Comparison of ENCODE assay signal across 9 cellular contexts in the genomic region with DNA sequence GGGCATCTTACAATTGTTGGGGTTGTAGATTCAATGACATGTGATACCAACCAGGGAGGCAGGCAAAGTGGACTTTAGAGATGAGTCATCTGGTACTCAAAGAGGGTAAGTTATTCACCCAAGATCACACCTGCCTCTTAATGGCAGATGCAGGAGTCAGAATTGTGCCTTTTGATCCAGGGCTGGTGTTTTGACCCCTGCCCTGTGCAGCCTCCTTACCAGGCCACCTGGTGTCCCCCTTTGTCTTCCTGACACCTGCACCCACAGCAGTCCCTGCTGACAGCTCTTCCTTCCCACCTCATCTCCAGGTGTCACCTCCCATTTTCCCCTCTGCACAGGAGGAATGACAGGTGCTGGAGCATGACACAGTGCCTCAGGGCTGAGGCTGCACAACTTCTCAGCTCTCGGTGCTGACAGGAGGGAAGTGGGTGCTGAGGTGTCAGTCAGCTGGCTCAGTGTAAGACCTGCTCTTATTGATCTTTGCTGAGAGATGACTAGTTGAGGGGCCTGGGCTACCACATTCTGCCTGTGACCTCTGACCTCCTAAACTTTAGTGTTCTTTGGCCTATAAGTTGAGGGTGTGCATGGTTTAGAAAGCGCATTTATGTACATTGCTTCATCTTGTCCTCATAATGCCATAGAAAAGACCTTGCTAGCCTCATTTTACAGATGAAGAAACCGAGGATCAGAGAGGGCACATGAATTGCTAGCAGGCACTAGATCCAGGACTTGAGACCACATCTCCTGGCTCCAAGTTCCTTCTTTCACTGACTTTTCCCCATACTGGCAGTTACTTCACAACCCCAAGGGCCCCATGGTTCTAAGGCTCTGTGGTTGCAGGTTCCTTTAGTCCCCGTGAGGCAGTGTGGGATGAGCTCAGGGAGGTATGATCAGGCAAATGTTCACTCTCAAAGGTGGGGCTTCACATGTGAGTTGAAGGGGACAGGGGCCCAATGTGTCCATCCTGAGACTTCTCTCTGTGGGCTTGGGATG. TPM values are rescaled to one million over a fixed set of nuclear protein-coding genes. Genes with fewer than 3 reads are reported as not detected.
DNase-seq lines count a peak whose midpoint lies in the region; ATAC-seq, FAIRE-seq and TF ChIP-seq lines count a peak whose summit lies in the region.
"Had no signal": no experiment of that assay in that cellular context is flagged by ENCODE, and none has a peak within 500 bp of the region (broad histone marks: within the 10 kb centered on the region; RNA-seq: fewer than 3 reads in every experiment).

No MANE protein-coding gene starts in this region.

- H3K4me3 Mint-ChIP-seq in endodermal cell, result no peak overlapping the region
- H3K4me3 Mint-ChIP-seq in activated naive CD4-positive, alpha-beta T cell treated with anti-CD3 and anti-CD28 coated beads for 36 hours, result no peak overlapping the region
- H3K4me3 Mint-ChIP-seq in progenitor cell of endocrine pancreas (ENCODE audit: low read depth), result no peak overlapping the region

- no peak for DNase-seq in GM18507 (ENCODE audit: extremely low spot score, insufficient read length, low read depth)
- no peak for DNase-seq in endodermal cell
- DNase-seq in activated naive CD4-positive, alpha-beta T cell treated with anti-CD3 and anti-CD28 coated beads for 36 hours, result no peak
- DNase-seq in A172 (ENCODE audit: low spot score), result no peak
- DNase-seq in progenitor cell of endocrine pancreas (ENCODE audit: low spot score, unreplicated experiment), result no peak
- no peak for DNase-seq in GM20000 (ENCODE audit: low spot score)

- CTCF ChIA-PET in activated naive CD4-positive, alpha-beta T cell treated with anti-CD3 and anti-CD28 coated beads for 36 hours (lab: Charles Lee), result no interaction called here

- H3K4me3 ChIP-seq in KMS-11 (IDR thresholded peaks at IDR 0.05; ENCODE audit: insufficient read depth, low read depth, low read length) (no peak overlapping the region), endodermal cell (ENCODE audit: low read length) (no peak overlapping the region)

- H3K79me2 ChIP-seq in KMS-11 (ENCODE audit: insufficient read depth, low read depth), result no peaks in the 10 kb centered on the region

- 91 to 92% methylated on average over 2 to 4 of the region's 4 CpGs for WGBS in endodermal cell (ENCODE audit: insufficient coverage in 1 of 2, insufficient read length in 1 of 2), 2 experiments

- peak; percentile 26; the same call in 1 of the 2 replicates for TF ChIP-seq CTCF in KMS-11 (conservative IDR thresholded peaks at IDR 0.05; ENCODE audit: low read depth, low read length)
- peak; percentile 46 for TF ChIP-seq CTCF in endodermal cell (conservative IDR thresholded peaks at IDR 0.05)
- TF ChIP-seq CTCF in progenitor cell of endocrine pancreas (IDR thresholded peaks at IDR 0.05; ENCODE audit: unreplicated experiment), result no peak
- TF ChIP-seq CTCF in GM20000 (IDR thresholded peaks at IDR 0.05; ENCODE audit: extremely low read depth, missing control alignments), result no peak

- H2AFZ ChIP-seq in KMS-11 (ENCODE audit: low read depth), result no peak overlapping the region

- no peaks in the 10 kb centered on the region for H3K9me3 ChIP-seq in endodermal cell (ENCODE audit: control insufficient read depth, low read length)

- peak overlapping the region; percentile 13; the same call in 1 of the 2 replicates for H3K27ac ChIP-seq in KMS-11
- H3K27ac ChIP-seq in endodermal cell (ENCODE audit: low read depth, low read length), result no peak overlapping the region

- no peaks in the 10 kb centered on the region for H3K36me3 ChIP-seq in KMS-11 (ENCODE audit: insufficient read depth)
- no peaks in the 10 kb centered on the region for H3K36me3 ChIP-seq in endodermal cell (ENCODE audit: control insufficient read depth, insufficient read depth, low read length)

- H3K9me3 Mint-ChIP-seq in endodermal cell, result no peaks in the 10 kb centered on the region
- H3K9me3 Mint-ChIP-seq in activated naive CD4-positive, alpha-beta T cell treated with anti-CD3 and anti-CD28 coated beads for 36 hours, result no peaks in the 10 kb centered on the region
- H3K9me3 Mint-ChIP-seq in progenitor cell of endocrine pancreas (ENCODE audit: low read depth), result no peaks in the 10 kb centered on the region

- H3K27me3 ChIP-seq in KMS-11 (ENCODE audit: insufficient read depth, low read depth), result no peaks in the 10 kb centered on the region
- H3K27me3 ChIP-seq in endodermal cell (ENCODE audit: control insufficient read depth, insufficient read depth, low read length, poor library complexity, severe bottlenecking), result peaks cover 71% of the 10 kb centered on the region

- H3K4me1 ChIP-seq in KMS-11 (ENCODE audit: low read depth, poor library complexity, severe bottlenecking), result peaks cover 29% of the 10 kb centered on the region
- H3K4me1 ChIP-seq in endodermal cell (ENCODE audit: control insufficient read depth, insufficient read depth, low read length), result peaks cover 4% of the 10 kb centered on the region

- H4K20me1 ChIP-seq in KMS-11 (ENCODE audit: insufficient read depth), result no peaks in the 10 kb centered on the region

- peak; percentile 63 for ATAC-seq in GM21717 (IDR thresholded peaks at IDR 0.05; ENCODE audit: unreplicated experiment)
- ATAC-seq: HCT116 had no signal

- H3K36me3 Mint-ChIP-seq in endodermal cell (ENCODE audit: low read depth), result no peaks in the 10 kb centered on the region
- no peaks in the 10 kb centered on the region for H3K36me3 Mint-ChIP-seq in activated naive CD4-positive, alpha-beta T cell treated with anti-CD3 and anti-CD28 coated beads for 36 hours (ENCODE audit: low read depth)
- H3K36me3 Mint-ChIP-seq in progenitor cell of endocrine pancreas (ENCODE audit: insufficient read depth), result no peaks in the 10 kb centered on the region

- H3K27me3 Mint-ChIP-seq in endodermal cell (ENCODE audit: insufficient read depth) (peaks cover 72% of the 10 kb centered on the region), progenitor cell of endocrine pancreas (peaks cover 52% of the 10 kb centered on the region)
- peaks cover 5% of the 10 kb centered on the region for H3K27me3 Mint-ChIP-seq in activated naive CD4-positive, alpha-beta T cell treated with anti-CD3 and anti-CD28 coated beads for 36 hours (ENCODE audit: low read depth)

- peak; percentile 92 for FAIRE-seq in GM18507 (lab: Jason Lieb, UNC)

- H3K9ac ChIP-seq in KMS-11 (no peak overlapping the region), endodermal cell (ENCODE audit: extremely low read depth, low read length, poor library complexity, severe bottlenecking) (no peak overlapping the region)

- peak overlapping the region; percentile 27; the same call in 1 of the 2 replicates for H3K4me2 ChIP-seq in KMS-11

- no peak overlapping the region for H3K27ac Mint-ChIP-seq in endodermal cell
- H3K27ac Mint-ChIP-seq in activated naive CD4-positive, alpha-beta T cell treated with anti-CD3 and anti-CD28 coated beads for 36 hours, result no peak overlapping the region
- H3K27ac Mint-ChIP-seq in progenitor cell of endocrine pancreas, result no peak overlapping the region

- H3K4me1 Mint-ChIP-seq in endodermal cell (peaks cover 10% of the 10 kb centered on the region), progenitor cell of endocrine pancreas (ENCODE audit: low read depth) (peaks cover 2% of the 10 kb centered on the region)
- H3K4me1 Mint-ChIP-seq in activated naive CD4-positive, alpha-beta T cell treated with anti-CD3 and anti-CD28 coated beads for 36 hours (ENCODE audit: low read depth), result no peaks in the 10 kb centered on the region

- intact Hi-C loops in activated naive CD4-positive, alpha-beta T cell treated with anti-CD3 and anti-CD28 coated beads for 36 hours (cut with micrococcal nuclease), result no loop called here

RNA-seq across cellular contexts. Expression of gene CACNA1E, which starts 31.3 kb away (rescaled TPM):
- total RNA-seq in endodermal cell (1 to 10 TPM; 4.7 to 5.8 TPM), progenitor cell of endocrine pancreas (0.55 and 0.93 TPM in 2 replicates)
- polyA plus RNA-seq in endodermal cell (2013, experiment 1 of 2), result 3.9 TPM
- 5.1 TPM for polyA plus RNA-seq in endodermal cell (2013, experiment 2 of 2)
- not detected for total RNA-seq in activated naive CD4-positive, alpha-beta T cell treated with anti-CD3 and anti-CD28 coated beads for 36 hours
- total RNA-seq in A172 (2014; rRNA removed; shearing (Covaris generic)), result not detected in 2 replicates

Comparison
In these comparisons a context has a peak if more than half of its experiments do, and no peak if none do; other contexts are left out.
1. CTCF ChIP-seq: peak in KMS-11 (single experiment) and endodermal cell (single experiment); none in progenitor cell of endocrine pancreas (single experiment) and GM20000 (single experiment).